1 cellular context compared by ENCODE assay signal in the genomic region with DNA sequence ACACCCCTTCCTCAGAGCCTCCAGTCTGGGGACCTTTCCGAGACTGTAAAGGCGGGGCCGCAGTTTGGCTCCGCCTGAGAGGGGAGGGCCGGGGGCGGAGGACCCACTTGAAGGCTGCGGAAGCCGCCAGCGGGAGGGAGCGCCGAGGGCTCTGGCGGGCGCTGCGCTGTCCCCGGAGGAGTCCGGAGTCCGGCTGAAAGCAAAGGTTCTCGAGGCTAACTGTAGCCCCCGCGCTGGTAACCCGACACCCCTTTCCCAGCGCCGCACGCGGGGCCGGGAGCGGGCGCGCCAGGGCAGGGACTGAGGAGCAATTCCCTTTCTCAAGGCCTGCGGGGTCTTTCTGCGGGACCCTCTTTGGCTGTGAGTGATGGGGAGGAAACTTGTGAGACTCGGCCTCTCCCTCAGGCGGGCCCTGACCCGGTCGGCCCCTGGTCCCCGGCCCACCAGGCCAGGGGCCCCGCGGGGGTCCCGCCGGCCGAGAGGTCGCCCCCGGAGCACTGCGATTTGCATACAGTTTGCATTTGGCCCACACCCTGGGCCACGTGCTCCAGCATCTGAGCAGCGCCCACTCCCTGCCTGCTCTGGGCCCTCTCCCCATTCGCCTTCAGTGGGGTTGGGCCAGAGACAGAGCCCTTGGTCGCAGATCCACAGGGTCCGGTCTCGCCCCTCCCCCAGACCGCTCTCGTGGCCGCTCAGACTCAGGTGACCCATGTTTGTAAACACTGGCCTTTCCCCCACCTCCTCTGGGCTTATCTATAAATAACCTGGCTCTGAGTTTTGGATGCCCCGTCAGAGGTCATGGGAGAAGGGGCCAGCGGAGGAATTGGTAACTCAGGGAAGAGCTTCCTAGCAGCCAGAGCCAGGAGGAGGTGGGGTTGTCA.
A peak's percentile ranks its signal among the peaks of the same experiment; 100 is the strongest.
TF ChIP-seq lines count a peak whose summit lies in the region.

No MANE protein-coding gene starts in this region.

TF ChIP-seq in HepG2, 621 proteins besides CTCF, POLR2A, EP300 and RAD21 (continues in another document):
- TF ChIP-seq ZNF839 (CRISPR knock-in tag; IDR thresholded peaks at IDR 0.05; ENCODE audit: borderline replicate concordance) (no peak), GZF1 (CRISPR knock-in tag; IDR thresholded peaks at IDR 0.05) (no peak), REXO4 (CRISPR knock-in tag; IDR thresholded peaks at IDR 0.05; ENCODE audit: borderline replicate concordance) (no peak), GTF2F1 (IDR thresholded peaks at IDR 0.05; ENCODE audit: low read length) (no peak), ZNF331 (CRISPR knock-in tag; IDR thresholded peaks at IDR 0.05) (peak; percentile 42; the same call in 1 of the 2 replicates), ARNTL (CRISPR knock-in tag; IDR thresholded peaks at IDR 0.05) (peak; percentile 89), BHLHE40 (IDR thresholded peaks at IDR 0.05; ENCODE audit: low read length) (peak; percentile 62), SAP130 (CRISPR knock-in tag; IDR thresholded peaks at IDR 0.05; ENCODE audit: low read depth) (peak; percentile 56), ESRRA (CRISPR knock-in tag; IDR thresholded peaks at IDR 0.05; ENCODE audit: low read depth) (no peak), CHD2 (IDR thresholded peaks at IDR 0.05; ENCODE audit: low read depth, low read length) (no peak), ZC3H13 (CRISPR knock-in tag; IDR thresholded peaks at IDR 0.05) (no peak), ZFP36L2 (CRISPR knock-in tag; IDR thresholded peaks at IDR 0.05) (no peak), REL (CRISPR knock-in tag; conservative IDR thresholded peaks at IDR 0.05) (no peak), GATA4 (IDR thresholded peaks at IDR 0.05; ENCODE audit: borderline replicate concordance, low read depth) (no peak), FIP1L1 (IDR thresholded peaks at IDR 0.05; ENCODE audit: borderline replicate concordance, insufficient read depth, low read depth, low read length) (no peak)
- TF ChIP-seq, protein P1, sequence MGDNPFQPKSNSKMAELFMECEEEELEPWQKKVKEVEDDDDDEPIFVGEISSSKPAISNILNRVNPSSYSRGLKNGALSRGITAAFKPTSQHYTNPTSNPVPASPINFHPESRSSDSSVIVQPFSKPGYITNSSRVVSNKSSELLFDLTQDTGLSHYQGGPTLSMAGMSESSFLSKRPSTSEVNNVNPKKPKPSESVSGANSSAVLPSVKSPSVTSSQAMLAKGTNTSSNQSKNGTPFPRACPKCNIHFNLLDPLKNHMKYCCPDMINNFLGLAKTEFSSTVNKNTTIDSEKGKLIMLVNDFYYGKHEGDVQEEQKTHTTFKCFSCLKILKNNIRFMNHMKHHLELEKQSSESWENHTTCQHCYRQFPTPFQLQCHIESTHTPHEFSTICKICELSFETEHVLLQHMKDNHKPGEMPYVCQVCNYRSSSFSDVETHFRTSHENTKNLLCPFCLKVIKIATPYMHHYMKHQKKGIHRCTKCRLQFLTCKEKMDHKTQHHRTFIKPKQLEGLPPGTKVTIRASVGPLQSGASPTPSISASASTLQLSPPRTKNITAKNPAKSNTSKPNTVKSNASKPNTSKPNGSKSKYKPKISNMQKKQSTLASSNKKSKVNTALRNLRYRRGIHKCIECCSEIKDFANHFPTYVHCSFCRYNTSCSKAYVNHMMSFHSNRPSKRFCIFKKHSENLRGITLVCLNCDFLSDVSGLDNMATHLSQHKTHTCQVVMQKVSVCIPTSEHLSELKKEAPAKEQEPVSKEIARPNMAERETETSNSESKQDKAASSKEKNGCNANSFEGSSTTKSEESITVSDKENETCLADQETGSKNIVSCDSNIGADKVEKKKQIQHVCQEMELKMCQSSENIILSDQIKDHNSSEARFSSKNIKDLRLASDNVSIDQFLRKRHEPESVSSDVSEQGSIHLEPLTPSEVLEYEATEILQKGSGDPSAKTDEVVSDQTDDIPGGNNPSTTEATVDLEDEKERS (CRISPR knock-in tag; IDR thresholded peaks at IDR 0.05) = no peak
- TF ChIP-seq, protein P2, sequence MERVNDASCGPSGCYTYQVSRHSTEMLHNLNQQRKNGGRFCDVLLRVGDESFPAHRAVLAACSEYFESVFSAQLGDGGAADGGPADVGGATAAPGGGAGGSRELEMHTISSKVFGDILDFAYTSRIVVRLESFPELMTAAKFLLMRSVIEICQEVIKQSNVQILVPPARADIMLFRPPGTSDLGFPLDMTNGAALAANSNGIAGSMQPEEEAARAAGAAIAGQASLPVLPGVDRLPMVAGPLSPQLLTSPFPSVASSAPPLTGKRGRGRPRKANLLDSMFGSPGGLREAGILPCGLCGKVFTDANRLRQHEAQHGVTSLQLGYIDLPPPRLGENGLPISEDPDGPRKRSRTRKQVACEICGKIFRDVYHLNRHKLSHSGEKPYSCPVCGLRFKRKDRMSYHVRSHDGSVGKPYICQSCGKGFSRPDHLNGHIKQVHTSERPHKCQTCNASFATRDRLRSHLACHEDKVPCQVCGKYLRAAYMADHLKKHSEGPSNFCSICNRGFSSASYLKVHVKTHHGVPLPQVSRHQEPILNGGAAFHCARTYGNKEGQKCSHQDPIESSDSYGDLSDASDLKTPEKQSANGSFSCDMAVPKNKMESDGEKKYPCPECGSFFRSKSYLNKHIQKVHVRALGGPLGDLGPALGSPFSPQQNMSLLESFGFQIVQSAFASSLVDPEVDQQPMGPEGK (CRISPR knock-in tag; IDR thresholded peaks at IDR 0.05) = no peak; the same call in none of the 2 replicates
- TF ChIP-seq, protein P3, sequence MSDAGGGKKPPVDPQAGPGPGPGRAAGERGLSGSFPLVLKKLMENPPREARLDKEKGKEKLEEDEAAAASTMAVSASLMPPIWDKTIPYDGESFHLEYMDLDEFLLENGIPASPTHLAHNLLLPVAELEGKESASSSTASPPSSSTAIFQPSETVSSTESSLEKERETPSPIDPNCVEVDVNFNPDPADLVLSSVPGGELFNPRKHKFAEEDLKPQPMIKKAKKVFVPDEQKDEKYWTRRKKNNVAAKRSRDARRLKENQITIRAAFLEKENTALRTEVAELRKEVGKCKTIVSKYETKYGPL (CRISPR knock-in tag; IDR thresholded peaks at IDR 0.05) = no peak
- TF ChIP-seq, protein P4, sequence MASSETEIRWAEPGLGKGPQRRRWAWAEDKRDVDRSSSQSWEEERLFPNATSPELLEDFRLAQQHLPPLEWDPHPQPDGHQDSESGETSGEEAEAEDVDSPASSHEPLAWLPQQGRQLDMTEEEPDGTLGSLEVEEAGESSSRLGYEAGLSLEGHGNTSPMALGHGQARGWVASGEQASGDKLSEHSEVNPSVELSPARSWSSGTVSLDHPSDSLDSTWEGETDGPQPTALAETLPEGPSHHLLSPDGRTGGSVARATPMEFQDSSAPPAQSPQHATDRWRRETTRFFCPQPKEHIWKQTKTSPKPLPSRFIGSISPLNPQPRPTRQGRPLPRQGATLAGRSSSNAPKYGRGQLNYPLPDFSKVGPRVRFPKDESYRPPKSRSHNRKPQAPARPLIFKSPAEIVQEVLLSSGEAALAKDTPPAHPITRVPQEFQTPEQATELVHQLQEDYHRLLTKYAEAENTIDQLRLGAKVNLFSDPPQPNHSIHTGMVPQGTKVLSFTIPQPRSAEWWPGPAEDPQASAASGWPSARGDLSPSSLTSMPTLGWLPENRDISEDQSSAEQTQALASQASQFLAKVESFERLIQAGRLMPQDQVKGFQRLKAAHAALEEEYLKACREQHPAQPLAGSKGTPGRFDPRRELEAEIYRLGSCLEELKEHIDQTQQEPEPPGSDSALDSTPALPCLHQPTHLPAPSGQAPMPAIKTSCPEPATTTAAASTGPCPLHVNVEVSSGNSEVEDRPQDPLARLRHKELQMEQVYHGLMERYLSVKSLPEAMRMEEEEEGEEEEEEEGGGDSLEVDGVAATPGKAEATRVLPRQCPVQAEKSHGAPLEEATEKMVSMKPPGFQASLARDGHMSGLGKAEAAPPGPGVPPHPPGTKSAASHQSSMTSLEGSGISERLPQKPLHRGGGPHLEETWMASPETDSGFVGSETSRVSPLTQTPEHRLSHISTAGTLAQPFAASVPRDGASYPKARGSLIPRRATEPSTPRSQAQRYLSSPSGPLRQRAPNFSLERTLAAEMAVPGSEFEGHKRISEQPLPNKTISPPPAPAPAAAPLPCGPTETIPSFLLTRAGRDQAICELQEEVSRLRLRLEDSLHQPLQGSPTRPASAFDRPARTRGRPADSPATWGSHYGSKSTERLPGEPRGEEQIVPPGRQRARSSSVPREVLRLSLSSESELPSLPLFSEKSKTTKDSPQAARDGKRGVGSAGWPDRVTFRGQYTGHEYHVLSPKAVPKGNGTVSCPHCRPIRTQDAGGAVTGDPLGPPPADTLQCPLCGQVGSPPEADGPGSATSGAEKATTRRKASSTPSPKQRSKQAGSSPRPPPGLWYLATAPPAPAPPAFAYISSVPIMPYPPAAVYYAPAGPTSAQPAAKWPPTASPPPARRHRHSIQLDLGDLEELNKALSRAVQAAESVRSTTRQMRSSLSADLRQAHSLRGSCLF (CRISPR knock-in tag; IDR thresholded peaks at IDR 0.05; ENCODE audit: borderline replicate concordance) = no peak
- TF ChIP-seq, protein P5, sequence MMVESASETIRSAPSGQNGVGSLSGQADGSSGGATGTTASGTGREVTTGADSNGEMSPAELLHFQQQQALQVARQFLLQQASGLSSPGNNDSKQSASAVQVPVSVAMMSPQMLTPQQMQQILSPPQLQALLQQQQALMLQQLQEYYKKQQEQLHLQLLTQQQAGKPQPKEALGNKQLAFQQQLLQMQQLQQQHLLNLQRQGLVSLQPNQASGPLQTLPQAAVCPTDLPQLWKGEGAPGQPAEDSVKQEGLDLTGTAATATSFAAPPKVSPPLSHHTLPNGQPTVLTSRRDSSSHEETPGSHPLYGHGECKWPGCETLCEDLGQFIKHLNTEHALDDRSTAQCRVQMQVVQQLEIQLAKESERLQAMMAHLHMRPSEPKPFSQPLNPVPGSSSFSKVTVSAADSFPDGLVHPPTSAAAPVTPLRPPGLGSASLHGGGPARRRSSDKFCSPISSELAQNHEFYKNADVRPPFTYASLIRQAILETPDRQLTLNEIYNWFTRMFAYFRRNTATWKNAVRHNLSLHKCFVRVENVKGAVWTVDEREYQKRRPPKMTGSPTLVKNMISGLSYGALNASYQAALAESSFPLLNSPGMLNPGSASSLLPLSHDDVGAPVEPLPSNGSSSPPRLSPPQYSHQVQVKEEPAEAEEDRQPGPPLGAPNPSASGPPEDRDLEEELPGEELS (CRISPR knock-in tag; IDR thresholded peaks at IDR 0.05) = peak; percentile 49
- TF ChIP-seq, protein P6, sequence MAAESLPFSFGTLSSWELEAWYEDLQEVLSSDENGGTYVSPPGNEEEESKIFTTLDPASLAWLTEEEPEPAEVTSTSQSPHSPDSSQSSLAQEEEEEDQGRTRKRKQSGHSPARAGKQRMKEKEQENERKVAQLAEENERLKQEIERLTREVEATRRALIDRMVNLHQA (CRISPR knock-in tag; IDR thresholded peaks at IDR 0.05) = no peak
- TF ChIP-seq, protein P7, sequence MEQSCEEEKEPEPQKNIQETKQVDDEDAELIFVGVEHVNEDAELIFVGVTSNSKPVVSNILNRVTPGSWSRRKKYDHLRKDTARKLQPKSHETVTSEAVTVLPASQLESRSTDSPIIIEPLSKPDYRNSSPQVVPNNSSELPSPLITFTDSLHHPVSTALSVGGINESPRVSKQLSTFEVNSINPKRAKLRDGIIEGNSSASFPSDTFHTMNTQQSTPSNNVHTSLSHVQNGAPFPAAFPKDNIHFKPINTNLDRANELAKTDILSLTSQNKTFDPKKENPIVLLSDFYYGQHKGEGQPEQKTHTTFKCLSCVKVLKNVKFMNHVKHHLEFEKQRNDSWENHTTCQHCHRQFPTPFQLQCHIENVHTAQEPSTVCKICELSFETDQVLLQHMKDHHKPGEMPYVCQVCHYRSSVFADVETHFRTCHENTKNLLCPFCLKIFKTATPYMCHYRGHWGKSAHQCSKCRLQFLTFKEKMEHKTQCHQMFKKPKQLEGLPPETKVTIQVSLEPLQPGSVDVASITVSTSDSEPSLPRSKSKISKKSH (CRISPR knock-in tag; IDR thresholded peaks at IDR 0.05; ENCODE audit: borderline replicate concordance) = no peak
- TF ChIP-seq, protein P8, sequence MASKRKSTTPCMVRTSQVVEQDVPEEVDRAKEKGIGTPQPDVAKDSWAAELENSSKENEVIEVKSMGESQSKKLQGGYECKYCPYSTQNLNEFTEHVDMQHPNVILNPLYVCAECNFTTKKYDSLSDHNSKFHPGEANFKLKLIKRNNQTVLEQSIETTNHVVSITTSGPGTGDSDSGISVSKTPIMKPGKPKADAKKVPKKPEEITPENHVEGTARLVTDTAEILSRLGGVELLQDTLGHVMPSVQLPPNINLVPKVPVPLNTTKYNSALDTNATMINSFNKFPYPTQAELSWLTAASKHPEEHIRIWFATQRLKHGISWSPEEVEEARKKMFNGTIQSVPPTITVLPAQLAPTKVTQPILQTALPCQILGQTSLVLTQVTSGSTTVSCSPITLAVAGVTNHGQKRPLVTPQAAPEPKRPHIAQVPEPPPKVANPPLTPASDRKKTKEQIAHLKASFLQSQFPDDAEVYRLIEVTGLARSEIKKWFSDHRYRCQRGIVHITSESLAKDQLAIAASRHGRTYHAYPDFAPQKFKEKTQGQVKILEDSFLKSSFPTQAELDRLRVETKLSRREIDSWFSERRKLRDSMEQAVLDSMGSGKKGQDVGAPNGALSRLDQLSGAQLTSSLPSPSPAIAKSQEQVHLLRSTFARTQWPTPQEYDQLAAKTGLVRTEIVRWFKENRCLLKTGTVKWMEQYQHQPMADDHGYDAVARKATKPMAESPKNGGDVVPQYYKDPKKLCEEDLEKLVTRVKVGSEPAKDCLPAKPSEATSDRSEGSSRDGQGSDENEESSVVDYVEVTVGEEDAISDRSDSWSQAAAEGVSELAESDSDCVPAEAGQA (IDR thresholded peaks at IDR 0.05; ENCODE audit: low read depth) = no peak
- TF ChIP-seq, protein P8 (CRISPR knock-in tag; IDR thresholded peaks at IDR 0.05; ENCODE audit: borderline replicate concordance) = no peak
